25 cellular contexts compared by ENCODE assay signal in the genomic region with DNA sequence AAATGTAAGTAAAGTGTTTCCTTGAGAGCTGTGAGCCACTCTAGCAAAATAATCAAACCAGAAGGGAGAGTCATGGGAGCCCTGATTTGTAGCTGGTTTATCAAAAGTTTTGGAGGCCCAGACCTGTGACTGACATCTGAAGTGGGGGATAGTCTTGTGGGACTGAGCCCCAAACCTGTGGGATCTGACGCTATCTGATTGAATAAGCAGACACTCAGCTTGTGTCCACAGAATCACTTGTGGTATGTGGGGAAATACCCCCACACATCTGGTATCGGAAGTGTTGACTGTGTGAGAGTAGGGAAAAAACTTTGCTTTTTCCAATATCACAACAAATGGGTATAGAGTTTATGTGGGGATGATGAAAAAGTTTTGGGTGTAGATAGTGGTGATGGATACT. TPM values are rescaled to one million over a fixed set of nuclear protein-coding genes. Genes with fewer than 3 reads are reported as not detected.
DNase-seq lines count a peak whose midpoint lies in the region; ATAC-seq, FAIRE-seq and TF ChIP-seq lines count a peak whose summit lies in the region.
"Had no signal": no experiment of that assay in that cellular context is flagged by ENCODE, and none has a peak within 500 bp of the region (broad histone marks: within the 10 kb centered on the region; RNA-seq: fewer than 3 reads in every experiment).

No MANE protein-coding gene starts in this region.

- H3K23ac ChIP-seq in H1 (ENCODE audit: insufficient read length): no peak overlapping the region

- H3K9me3 Mint-ChIP-seq in activated T-cell treated with anti-CD3 and anti-CD28 coated beads, Interleukin-2, amount 50 U/mL, for 24 hours: no peaks in the 10 kb centered on the region

- 83% methylated on average over 1 of the region's 2 CpGs for WGBS in HUES64
- 85% methylated on average over 2 of the region's 2 CpGs; no CpG with 5 or more reads in 1 of the 2 experiments for WGBS in H1 (ENCODE audit: extremely low coverage in 1 of 2, insufficient coverage in 1 of 2, insufficient read length in 1 of 2, insufficient replicate concordance in 2 of 2, low coverage in 1 of 2, low lambda C conversion rate in 2 of 2, missing lambda C conversion rate in 1 of 2), 2 experiments

- H3K36me3 Mint-ChIP-seq in activated T-cell treated with anti-CD3 and anti-CD28 coated beads, Interleukin-2, amount 50 U/mL, for 24 hours (ENCODE audit: low read depth): no peaks in the 10 kb centered on the region

- H3K4me3 ChIP-seq in HUES64 (ENCODE audit: low read length): no peak overlapping the region
- no peak overlapping the region for H3K4me3 ChIP-seq in H1 (ENCODE audit: extremely low read depth in 1 of 4, insufficient read depth in 2 of 4, low read depth in 3 of 4, low read length in 4 of 4)
- no peak overlapping the region for H3K4me3 ChIP-seq in uterus
- H3K4me3 ChIP-seq: ascending aorta; BLaER1 treated with 17β-estradiol and CSF1 and Interleukin-3, amounts not matched to agents 10 nM and 100 nM; psoas muscle had no signal

- TF ChIP-seq POLR2A in H1 (IDR thresholded peaks at IDR 0.05; ENCODE audit: control extremely low read depth in 1 of 2, low read depth in 2 of 2, low read length in 2 of 2) (no peak), uterus (IDR thresholded peaks at IDR 0.05) (no peak)

- CTCF ChIA-PET in H1 (lab: Charles Lee; ENCODE audit: partially characterized antibody): no interaction called here

- no peaks in the 10 kb centered on the region for H3K23me2 ChIP-seq in H1 (ENCODE audit: low read depth, low read length)

- peak; percentile 83 for FAIRE-seq in H1 (lab: Jason Lieb, UNC)
- FAIRE-seq: endothelial cell of umbilical vein, H54 had no signal

- no peak overlapping the region for H2BK12ac ChIP-seq in H1 (ENCODE audit: low read depth, low read length)

- H3K27ac ChIP-seq in HUES64 (ENCODE audit: low read depth, low read length) (peak overlapping the region; percentile 35; the same call in 1 of the 2 replicates), H1 (ENCODE audit: low read depth, low read length) (no peak overlapping the region), uterus (no peak overlapping the region)
- H3K27ac ChIP-seq: ascending aorta; BLaER1 treated with 17β-estradiol and CSF1 and Interleukin-3, amounts not matched to agents 10 nM and 100 nM; psoas muscle; RWPE1; WERI-Rb-1 had no signal

- no peaks in the 10 kb centered on the region for H3K79me2 ChIP-seq in H1 (ENCODE audit: control insufficient read depth in 1 of 2, insufficient read depth in 2 of 2, low read length in 2 of 2)

- no peak overlapping the region for H3K18ac ChIP-seq in H1 (ENCODE audit: extremely low read depth, low read length)

- no peak overlapping the region for H4K8ac ChIP-seq in H1 (ENCODE audit: extremely low read depth, insufficient read depth, low read length)

- DNase-seq in activated T-cell treated with anti-CD3 and anti-CD28 coated beads for 48 hours (ENCODE audit: low read depth): peak; percentile 1
- no peak for DNase-seq in activated T-cell treated with anti-CD3 and anti-CD28 coated beads, Interleukin-2, amount 50 U/mL, for 24 hours
- no peak for DNase-seq in H1 (ENCODE audit: low read depth in 1 of 2, low spot score in 2 of 2)
- no peak for DNase-seq in uterus
- DNase-seq in HuH-7 (ENCODE audit: low spot score): no peak
- DNase-seq in cerebellar cortex (ENCODE audit: low spot score): no peak
- DNase-seq: activated gamma-delta T cell treated with Interleukin-2 at 50 U/mL for 16 hours; Caco-2; central memory CD4-positive, alpha-beta T cell; head of caudate nucleus; KG1; mammary epithelial cell; NCI-H2171 treated with DMSO at 0.1 percent for 48 hours; NCI-H69; psoas muscle; SK-N-SH; substantia nigra; WERI-Rb-1 had no signal

- no peak overlapping the region for H3K4me3 Mint-ChIP-seq in activated T-cell treated with anti-CD3 and anti-CD28 coated beads, Interleukin-2, amount 50 U/mL, for 24 hours

- peak; percentile 62 for ATAC-seq in GM18502 (IDR thresholded peaks at IDR 0.05; ENCODE audit: poor library complexity, unreplicated experiment)
- ATAC-seq: psoas muscle had no signal

- TF ChIP-seq CTCF in H1 (IDR thresholded peaks at IDR 0.05; ENCODE audit: control extremely low read depth in 1 of 3, insufficient read depth in 1 of 3, low read depth in 1 of 3, low read length in 3 of 3) (no peak), uterus (IDR thresholded peaks at IDR 0.05) (no peak)

- no peak overlapping the region for H3K27ac Mint-ChIP-seq in activated T-cell treated with anti-CD3 and anti-CD28 coated beads, Interleukin-2, amount 50 U/mL, for 24 hours

- H3K36me3 ChIP-seq in HUES64 (ENCODE audit: insufficient read depth, low read length) (no peaks in the 10 kb centered on the region), H1 (ENCODE audit: control insufficient read depth in 2 of 4, insufficient read depth in 4 of 4, low read length in 3 of 4) (no peaks in the 10 kb centered on the region), uterus (no peaks in the 10 kb centered on the region)
- H3K36me3 ChIP-seq: ascending aorta; BLaER1 treated with 17β-estradiol and CSF1 and Interleukin-3, amounts not matched to agents 10 nM and 100 nM; WERI-Rb-1 had no signal

- H3K4me1 Mint-ChIP-seq in activated T-cell treated with anti-CD3 and anti-CD28 coated beads, Interleukin-2, amount 50 U/mL, for 24 hours (ENCODE audit: low read depth): peaks cover 5% of the 10 kb centered on the region

- no peak overlapping the region for H4K91ac ChIP-seq in H1 (replicated peaks; ENCODE audit: insufficient read length, low read length)

- intact Hi-C loops in uterus (cut with DNase I; ENCODE audit: low total_unique reads): loop anchor here (5.0 kb wide), 1 partner anchor 1545 kb away; no protein-coding TSS in a partner anchor

- H2BK15ac ChIP-seq in H1 (ENCODE audit: low read length): no peak overlapping the region

- no peaks in the 10 kb centered on the region for H4K20me1 ChIP-seq in H1 (replicated peaks in 1 of 2; ENCODE audit: control insufficient read depth in 1 of 2, insufficient read depth in 2 of 2, low read length in 2 of 2)
- H4K20me1 ChIP-seq: BLaER1 treated with 17β-estradiol and CSF1 and Interleukin-3, amounts not matched to agents 10 nM and 100 nM had no signal

- H2BK20ac ChIP-seq in H1 (ENCODE audit: low read length): no peak overlapping the region

- no peak for TF ChIP-seq EP300 in H1 (IDR thresholded peaks at IDR 0.05; ENCODE audit: borderline replicate concordance in 1 of 2, low read depth in 2 of 2, low read length in 2 of 2)

- H2BK5ac ChIP-seq in H1 (ENCODE audit: low read depth, low read length): no peak overlapping the region

- peaks cover 16% of the 10 kb centered on the region for H3K27me3 Mint-ChIP-seq in activated T-cell treated with anti-CD3 and anti-CD28 coated beads, Interleukin-2, amount 50 U/mL, for 24 hours

- TF ChIP-seq RAD21 in H1 (IDR thresholded peaks at IDR 0.05 in 1 of 2, conservative IDR thresholded peaks at IDR 0.05 in 1 of 2; ENCODE audit: low read depth in 2 of 2, low read length in 2 of 2): no peak

- H3K9me3 ChIP-seq in HUES64 (ENCODE audit: insufficient read depth, low read depth, low read length): no peaks in the 10 kb centered on the region
- no peaks in the 10 kb centered on the region for H3K9me3 ChIP-seq in H1 (ENCODE audit: insufficient read depth in 2 of 2, low read depth in 1 of 2, low read length in 1 of 2)
- no peaks in the 10 kb centered on the region for H3K9me3 ChIP-seq in uterus
- H3K9me3 ChIP-seq: ascending aorta; BLaER1 treated with 17β-estradiol and CSF1 and Interleukin-3, amounts not matched to agents 10 nM and 100 nM; Caco-2; psoas muscle; SK-N-SH had no signal

- H2AK5ac ChIP-seq in H1 (ENCODE audit: low read depth, low read length): no peak overlapping the region

- H2AFZ ChIP-seq in H1 (ENCODE audit: low read length): no peak overlapping the region

- peaks cover 8% of the 10 kb centered on the region; the same call in 1 of the 2 replicates for H3K4me1 ChIP-seq in HUES64 (ENCODE audit: insufficient read depth, low read length)
- peaks cover 0 to 3% (median 0%) of the 10 kb centered on the region in 4 experiments; a peak in 2 of 7 replicates for H3K4me1 ChIP-seq in H1 (replicated peaks in 1 of 4; ENCODE audit: control insufficient read depth in 3 of 4, insufficient read depth in 4 of 4, low read length in 3 of 4)
- H3K4me1 ChIP-seq in uterus: no peaks in the 10 kb centered on the region
- H3K4me1 ChIP-seq: ascending aorta, Caco-2, psoas muscle had no signal

- H2BK120ac ChIP-seq in H1 (replicated peaks; ENCODE audit: low read depth, low read length): no peak overlapping the region

- H3K4ac ChIP-seq in H1 (replicated peaks; ENCODE audit: insufficient read length, low read depth, low read length): no peak overlapping the region

- POLR2A ChIA-PET in H1 (lab: Charles Lee; ENCODE audit: partially characterized antibody): interaction anchor here (1.3 kb wide), 1 partner anchor 10 kb away, joined by 3 read pairs; no protein-coding TSS in a partner anchor

- H3K79me1 ChIP-seq in H1 (ENCODE audit: low read depth, low read length): no peaks in the 10 kb centered on the region

- no peak overlapping the region for H3K14ac ChIP-seq in H1 (ENCODE audit: insufficient read length)

- H3K9ac ChIP-seq in HUES64 (ENCODE audit: low read depth, low read length) (no peak overlapping the region), H1 (replicated peaks in 1 of 4; ENCODE audit: extremely low read depth in 1 of 4, low read depth in 3 of 4, low read length in 3 of 4) (no peak overlapping the region)
- H3K9ac ChIP-seq: BLaER1 treated with 17β-estradiol and CSF1 and Interleukin-3, amounts not matched to agents 10 nM and 100 nM; SK-N-SH had no signal

- H3K56ac ChIP-seq in H1 (replicated peaks; ENCODE audit: insufficient read length, low read depth, low read length): no peak overlapping the region

- no peak overlapping the region for H3K4me2 ChIP-seq in H1 (ENCODE audit: insufficient read depth in 1 of 2, low read depth in 2 of 2, low read length in 2 of 2)
- H3K4me2 ChIP-seq: BLaER1 treated with 17β-estradiol and CSF1 and Interleukin-3, amounts not matched to agents 10 nM and 100 nM; SK-N-SH had no signal

- no peak overlapping the region for H4K5ac ChIP-seq in H1 (ENCODE audit: insufficient read length, low read depth, low read length)

- H3K27me3 ChIP-seq in HUES64 (ENCODE audit: insufficient read depth, low read length) (no peaks in the 10 kb centered on the region), H1 (replicated peaks in 1 of 4; ENCODE audit: control insufficient read depth in 3 of 4, extremely low read depth in 1 of 4, insufficient read depth in 3 of 4, low read length in 3 of 4) (no peaks in the 10 kb centered on the region), uterus (no peaks in the 10 kb centered on the region)
- H3K27me3 ChIP-seq: ascending aorta; BLaER1 treated with 17β-estradiol and CSF1 and Interleukin-3, amounts not matched to agents 10 nM and 100 nM had no signal

RNA-seq across cellular contexts. Expression of gene FUNDC1, which starts 35.4 kb away (rescaled TPM):
- polyA plus RNA-seq in HUES64 (2013, experiment 1 of 2): 17.8 TPM
- 21.4 TPM for polyA plus RNA-seq in HUES64 (2013, experiment 2 of 2)
- total RNA-seq in H1 (2021; fragmentation: NEBNext Ultra II Directional; extraction: Animal tissue kit (Norgen Biotek cat#: 25700)): 22.7 and 24.1 TPM in 2 replicates
- polyA plus RNA-seq in H1 (2011; rRNA removed): 7.1 and 13.7 TPM in 2 replicates
- polyA plus RNA-seq in H1 (2011; cell fraction: cytosol; rRNA removed): 17.2 TPM
- polyA plus RNA-seq in H1 (2011; cell fraction: nucleus; rRNA removed): 3.0 TPM
- 16.0 to 27.8 TPM (median 22.6 TPM) in 4 replicates for polyA plus RNA-seq in H1 (2012, experiment 1 of 2)
- polyA plus RNA-seq in H1 (2012, experiment 2 of 2): 9.2 TPM
- 23.7 TPM for polyA plus RNA-seq in H1 (2013, experiment 1 of 2)
- 24.0 TPM for polyA plus RNA-seq in H1 (2013, experiment 2 of 2)
- 4.7 and 6.7 TPM in 2 replicates for polyA minus RNA-seq in H1 (2011; rRNA and poly(A)+ RNA removed)
- polyA minus RNA-seq in H1 (2011; cell fraction: cytosol; rRNA and poly(A)+ RNA removed): 2.3 TPM
- 7.0 TPM for polyA minus RNA-seq in H1 (2011; cell fraction: nucleus; rRNA and poly(A)+ RNA removed)
- 10 to 100 TPM in 2 of 4 donors, 1 to 10 TPM in 2; 4.9 to 13.2 (median 8.8) TPM for total RNA-seq in uterus
